ENCODE assay signal across 1 cellular context in the genomic region with DNA sequence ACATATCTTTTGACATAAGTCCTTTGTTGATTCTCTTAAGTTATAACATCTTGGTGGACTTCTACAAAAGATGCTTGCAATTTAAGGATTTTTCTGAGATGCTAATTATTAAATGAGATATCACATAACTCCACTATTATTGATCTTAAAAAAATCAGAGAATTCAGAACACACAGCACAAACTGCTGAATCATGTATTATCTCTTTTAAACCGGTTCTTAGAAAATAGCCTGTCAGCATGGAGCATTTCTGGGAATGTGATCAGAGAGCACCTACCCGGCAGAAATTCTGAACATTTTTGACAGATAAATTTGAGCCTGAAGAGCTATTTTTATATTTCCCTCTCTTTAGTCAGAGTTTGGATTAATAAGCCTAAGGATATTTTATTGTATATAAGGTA.
TF ChIP-seq lines count a peak whose summit lies in the region.

No MANE protein-coding gene starts in this region.

TF ChIP-seq in GM23338, 12 proteins besides CTCF, POLR2A, EP300 and RAD21 (continued from another document):
- TF ChIP-seq, protein P1, sequence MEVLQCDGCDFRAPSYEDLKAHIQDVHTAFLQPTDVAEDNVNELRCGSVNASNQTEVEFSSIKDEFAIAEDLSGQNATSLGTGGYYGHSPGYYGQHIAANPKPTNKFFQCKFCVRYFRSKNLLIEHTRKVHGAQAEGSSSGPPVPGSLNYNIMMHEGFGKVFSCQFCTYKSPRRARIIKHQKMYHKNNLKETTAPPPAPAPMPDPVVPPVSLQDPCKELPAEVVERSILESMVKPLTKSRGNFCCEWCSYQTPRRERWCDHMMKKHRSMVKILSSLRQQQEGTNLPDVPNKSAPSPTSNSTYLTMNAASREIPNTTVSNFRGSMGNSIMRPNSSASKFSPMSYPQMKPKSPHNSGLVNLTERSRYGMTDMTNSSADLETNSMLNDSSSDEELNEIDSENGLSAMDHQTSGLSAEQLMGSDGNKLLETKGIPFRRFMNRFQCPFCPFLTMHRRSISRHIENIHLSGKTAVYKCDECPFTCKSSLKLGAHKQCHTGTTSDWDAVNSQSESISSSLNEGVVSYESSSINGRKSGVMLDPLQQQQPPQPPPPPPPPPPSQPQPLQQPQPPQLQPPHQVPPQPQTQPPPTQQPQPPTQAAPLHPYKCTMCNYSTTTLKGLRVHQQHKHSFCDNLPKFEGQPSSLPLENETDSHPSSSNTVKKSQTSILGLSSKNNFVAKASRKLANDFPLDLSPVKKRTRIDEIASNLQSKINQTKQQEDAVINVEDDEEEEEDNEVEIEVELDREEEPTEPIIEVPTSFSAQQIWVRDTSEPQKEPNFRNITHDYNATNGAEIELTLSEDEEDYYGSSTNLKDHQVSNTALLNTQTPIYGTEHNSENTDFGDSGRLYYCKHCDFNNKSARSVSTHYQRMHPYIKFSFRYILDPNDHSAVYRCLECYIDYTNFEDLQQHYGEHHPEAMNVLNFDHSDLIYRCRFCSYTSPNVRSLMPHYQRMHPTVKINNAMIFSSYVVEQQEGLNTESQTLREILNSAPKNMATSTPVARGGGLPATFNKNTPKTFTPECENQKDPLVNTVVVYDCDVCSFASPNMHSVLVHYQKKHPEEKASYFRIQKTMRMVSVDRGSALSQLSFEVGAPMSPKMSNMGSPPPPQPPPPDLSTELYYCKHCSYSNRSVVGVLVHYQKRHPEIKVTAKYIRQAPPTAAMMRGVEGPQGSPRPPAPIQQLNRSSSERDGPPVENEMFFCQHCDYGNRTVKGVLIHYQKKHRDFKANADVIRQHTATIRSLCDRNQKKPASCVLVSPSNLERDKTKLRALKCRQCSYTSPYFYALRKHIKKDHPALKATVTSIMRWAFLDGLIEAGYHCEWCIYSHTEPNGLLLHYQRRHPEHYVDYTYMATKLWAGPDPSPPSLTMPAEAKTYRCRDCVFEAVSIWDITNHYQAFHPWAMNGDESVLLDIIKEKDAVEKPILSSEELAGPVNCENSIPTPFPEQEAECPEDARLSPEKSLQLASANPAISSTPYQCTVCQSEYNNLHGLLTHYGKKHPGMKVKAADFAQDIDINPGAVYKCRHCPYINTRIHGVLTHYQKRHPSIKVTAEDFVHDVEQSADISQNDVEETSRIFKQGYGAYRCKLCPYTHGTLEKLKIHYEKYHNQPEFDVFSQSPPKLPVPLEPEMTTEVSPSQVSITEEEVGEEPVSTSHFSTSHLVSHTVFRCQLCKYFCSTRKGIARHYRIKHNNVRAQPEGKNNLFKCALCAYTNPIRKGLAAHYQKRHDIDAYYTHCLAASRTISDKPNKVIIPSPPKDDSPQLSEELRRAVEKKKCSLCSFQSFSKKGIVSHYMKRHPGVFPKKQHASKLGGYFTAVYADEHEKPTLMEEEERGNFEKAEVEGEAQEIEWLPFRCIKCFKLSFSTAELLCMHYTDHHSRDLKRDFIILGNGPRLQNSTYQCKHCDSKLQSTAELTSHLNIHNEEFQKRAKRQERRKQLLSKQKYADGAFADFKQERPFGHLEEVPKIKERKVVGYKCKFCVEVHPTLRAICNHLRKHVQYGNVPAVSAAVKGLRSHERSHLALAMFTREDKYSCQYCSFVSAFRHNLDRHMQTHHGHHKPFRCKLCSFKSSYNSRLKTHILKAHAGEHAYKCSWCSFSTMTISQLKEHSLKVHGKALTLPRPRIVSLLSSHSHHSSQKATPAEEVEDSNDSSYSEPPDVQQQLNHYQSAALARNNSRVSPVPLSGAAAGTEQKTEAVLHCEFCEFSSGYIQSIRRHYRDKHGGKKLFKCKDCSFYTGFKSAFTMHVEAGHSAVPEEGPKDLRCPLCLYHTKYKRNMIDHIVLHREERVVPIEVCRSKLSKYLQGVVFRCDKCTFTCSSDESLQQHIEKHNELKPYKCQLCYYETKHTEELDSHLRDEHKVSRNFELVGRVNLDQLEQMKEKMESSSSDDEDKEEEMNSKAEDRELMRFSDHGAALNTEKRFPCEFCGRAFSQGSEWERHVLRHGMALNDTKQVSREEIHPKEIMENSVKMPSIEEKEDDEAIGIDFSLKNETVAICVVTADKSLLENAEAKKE (CRISPR knock-in tag; IDR thresholded peaks at IDR 0.05): no peak
